ENCODE assay signal across 8 cellular contexts in the genomic region with DNA sequence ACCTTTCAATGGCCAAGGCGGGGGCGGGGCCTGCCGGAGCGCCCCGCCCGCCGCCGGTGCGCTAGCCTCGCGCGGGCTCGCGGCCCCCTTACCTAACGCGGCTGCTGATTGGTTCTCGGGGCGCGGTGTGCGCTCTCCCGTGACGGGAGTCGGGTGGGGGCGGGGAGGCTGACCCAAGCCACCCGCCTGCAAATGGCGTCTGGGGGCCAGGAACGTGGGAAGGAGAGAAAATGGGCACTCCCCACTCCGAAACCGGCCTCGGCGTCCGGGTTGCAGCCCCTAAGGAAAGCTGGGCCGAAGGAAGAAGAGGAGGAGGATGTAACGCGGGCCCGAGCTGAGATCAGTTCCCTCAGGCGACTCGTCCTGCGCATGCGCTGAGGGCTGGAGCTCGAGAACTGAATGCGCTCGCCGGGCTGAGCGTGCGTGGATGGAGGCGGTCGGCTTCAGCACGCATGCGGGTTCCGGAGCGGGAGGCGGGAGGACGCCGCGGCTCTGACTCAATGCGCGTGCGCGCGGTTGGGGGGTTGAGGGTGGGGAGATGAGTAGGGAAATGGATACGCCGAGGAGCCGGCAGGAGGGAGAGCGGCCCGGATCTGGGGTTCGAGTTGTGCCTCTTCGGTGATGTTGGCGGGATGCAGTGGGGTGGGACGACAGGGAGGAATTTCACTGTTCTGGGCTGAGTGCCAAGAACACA.
A peak's percentile ranks its signal among the peaks of the same experiment; 100 is the strongest.
DNase-seq lines count a peak whose midpoint lies in the region; ATAC-seq and FAIRE-seq lines count a peak whose summit lies in the region.

Gene SMG9 (minus strand): TSS at position 401 of the 694 bp plus-strand sequence. CDS start 4,221 bp downstream, outside the sequence.

- FAIRE-seq in HTR-8/SVneo (lab: Jason Lieb, UNC), result peak; percentile 89

- DNase-seq in COLO829 (ENCODE audit: low spot score) (peak; percentile 99), HTR-8/SVneo (ENCODE audit: insufficient read length, low spot score) (peak; percentile 96), NOMO-1 treated with DMSO at 0.1 percent for 48 hours (lab: John Stamatoyannopoulos, UW; ENCODE audit: unreplicated experiment) (peak; percentile 96), memory B cell (ENCODE audit: low spot score in 2 of 2) (peak; percentile 96 to 98)
- peak; percentile 96 to 97 for DNase-seq in activated CD8-positive, alpha-beta memory T cell treated with anti-CD3 and anti-CD28 coated beads for 4 hours (ENCODE audit: low read depth in 2 of 2)
- peak; percentile 98 for DNase-seq in effector memory CD8-positive, alpha-beta T cell
- peak; percentile 99 for DNase-seq in stimulated activated CD8-positive, alpha-beta memory T cell treated with anti-CD3 and anti-CD28 coated beads, Interleukin-12 subunit alpha, Interleukin-12 subunit beta, amount 100 ng/mL, for 1 hour (ENCODE audit: low read depth)

- H3K9me3 Mint-ChIP-seq in effector memory CD8-positive, alpha-beta T cell, result no peaks in the 10 kb centered on the region
- no peaks in the 10 kb centered on the region for H3K9me3 Mint-ChIP-seq in memory B cell

- peak within 1 kb of the TSS; percentile 96 for H3K4me3 Mint-ChIP-seq in effector memory CD8-positive, alpha-beta T cell
- peak within 1 kb of the TSS; percentile 93 for H3K4me3 Mint-ChIP-seq in memory B cell

- H3K4me1 Mint-ChIP-seq in effector memory CD8-positive, alpha-beta T cell (ENCODE audit: low read depth in 2 of 2), result peaks cover 31 to 45% of the 10 kb centered on the region in 2 donors
- H3K4me1 Mint-ChIP-seq in memory B cell, result peaks cover 46% of the 10 kb centered on the region

- no peaks in the 10 kb centered on the region for H3K27me3 Mint-ChIP-seq in effector memory CD8-positive, alpha-beta T cell
- no peaks in the 10 kb centered on the region for H3K27me3 Mint-ChIP-seq in memory B cell

- ATAC-seq in GM21367 (IDR thresholded peaks at IDR 0.05; ENCODE audit: unreplicated experiment), result peak; percentile 37
- peak; percentile 82 for ATAC-seq in effector memory CD8-positive, alpha-beta T cell (replicated peaks)
- peak; percentile 68 for ATAC-seq in memory B cell (ENCODE audit: low read depth)

- peak within 1 kb of the TSS; percentile 99 for H3K27ac Mint-ChIP-seq in effector memory CD8-positive, alpha-beta T cell
- peak within 1 kb of the TSS; percentile 99 for H3K27ac Mint-ChIP-seq in memory B cell

- H3K36me3 Mint-ChIP-seq in effector memory CD8-positive, alpha-beta T cell (ENCODE audit: insufficient read depth), result peaks cover 29% of the 10 kb centered on the region
- peaks cover 13% of the 10 kb centered on the region for H3K36me3 Mint-ChIP-seq in memory B cell

Comparison
In these comparisons a context has a peak if more than half of its experiments do, and no peak if none do; other contexts are left out.
1. Peak in every context shown above with its lines: DNase-seq and ATAC-seq.